Comparison of ENCODE assay signal across 8 cellular contexts in the genomic region with DNA sequence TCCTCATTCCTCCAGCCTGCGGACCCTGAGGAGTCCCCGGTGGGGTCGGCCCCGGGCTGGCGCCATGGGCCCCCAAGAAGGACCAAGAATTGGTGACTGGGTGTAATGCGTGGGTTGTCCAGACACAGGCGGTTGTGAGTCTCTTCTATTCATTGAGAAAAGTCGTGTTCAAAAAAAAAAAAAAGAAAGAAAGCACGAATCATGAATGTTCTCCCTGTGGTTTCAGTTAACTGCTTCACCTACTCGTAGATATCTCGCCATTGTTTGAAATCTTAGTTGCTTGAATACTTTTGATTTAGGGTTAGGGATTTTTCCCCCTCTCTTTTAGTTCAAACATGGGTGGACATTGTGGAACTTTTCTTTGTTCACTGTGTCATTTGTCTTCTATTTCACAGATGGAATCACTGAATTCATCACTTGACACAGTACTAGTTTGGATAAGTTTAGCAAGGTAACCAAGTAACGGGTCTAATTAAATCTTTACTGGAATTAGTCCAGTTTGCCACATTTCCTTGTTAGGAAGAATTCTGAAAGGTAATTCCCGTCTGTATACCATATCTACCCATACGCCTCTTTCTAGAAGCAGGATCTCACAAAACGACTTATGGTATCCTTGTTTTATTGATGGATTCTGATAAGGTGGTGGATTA. TPM values are rescaled to one million over a fixed set of nuclear protein-coding genes. Genes with fewer than 3 reads are reported as not detected.
DNase-seq lines count a peak whose midpoint lies in the region; ATAC-seq and TF ChIP-seq lines count a peak whose summit lies in the region.

No MANE protein-coding gene starts in this region.

- intact Hi-C loops in activated CD8-positive, alpha-beta T cell treated with anti-CD3 and anti-CD28 coated beads for 36 hours (cut with micrococcal nuclease): no loop called here

- H3K27ac Mint-ChIP-seq in activated CD8-positive, alpha-beta T cell treated with anti-CD3 and anti-CD28 coated beads for 36 hours: peak overlapping the region; percentile 91
- H3K27ac Mint-ChIP-seq in glutamatergic neuron (ENCODE audit: unreplicated experiment): peak overlapping the region; percentile 90

- H3K4me1 Mint-ChIP-seq in activated CD8-positive, alpha-beta T cell treated with anti-CD3 and anti-CD28 coated beads for 36 hours (ENCODE audit: low read depth): peaks cover 36% of the 10 kb centered on the region
- peaks cover 28% of the 10 kb centered on the region for H3K4me1 Mint-ChIP-seq in glutamatergic neuron (ENCODE audit: low read depth, unreplicated experiment)

- DNase-seq in ELR (ENCODE audit: low read depth) (peak; percentile 65), glutamatergic neuron (no peak), retinal pigment epithelial cell (ENCODE audit: low read depth) (no peak), NCI-H510A (lab: John Stamatoyannopoulos, UW) (no peak), Ammon's horn (ENCODE audit: low spot score) (no peak)
- peak; percentile 66 for DNase-seq in activated CD8-positive, alpha-beta T cell treated with anti-CD3 and anti-CD28 coated beads for 36 hours

- ATAC-seq in GM19463 (IDR thresholded peaks at IDR 0.05; ENCODE audit: unreplicated experiment): peak; percentile 13
- ATAC-seq in HG03460 (IDR thresholded peaks at IDR 0.05; ENCODE audit: unreplicated experiment): peak; percentile 29
- ATAC-seq in activated CD8-positive, alpha-beta T cell treated with anti-CD3 and anti-CD28 coated beads for 36 hours: peak; percentile 40

- peak overlapping the region; percentile 91 for H3K4me3 ChIP-seq in retinal pigment epithelial cell (ENCODE audit: low read length)

- no peaks in the 10 kb centered on the region for H3K36me3 Mint-ChIP-seq in activated CD8-positive, alpha-beta T cell treated with anti-CD3 and anti-CD28 coated beads for 36 hours (ENCODE audit: low read depth)
- peaks cover 1% of the 10 kb centered on the region for H3K36me3 Mint-ChIP-seq in glutamatergic neuron (ENCODE audit: unreplicated experiment)

- CTCF ChIA-PET in activated CD8-positive, alpha-beta T cell treated with anti-CD3 and anti-CD28 coated beads for 36 hours (lab: Charles Lee): interaction anchor here (1.2 to 3.5 kb wide), 4 partner anchors 8 to 171 kb away, joined by 3 to 32 read pairs (median 10); no protein-coding TSS in a partner anchor

- no peaks in the 10 kb centered on the region for H3K9me3 Mint-ChIP-seq in activated CD8-positive, alpha-beta T cell treated with anti-CD3 and anti-CD28 coated beads for 36 hours
- H3K9me3 Mint-ChIP-seq in glutamatergic neuron (ENCODE audit: unreplicated experiment): peaks cover 5% of the 10 kb centered on the region

- TF ChIP-seq CTCF in activated CD8-positive, alpha-beta T cell treated with anti-CD3 and anti-CD28 coated beads for 36 hours (IDR thresholded peaks at IDR 0.05): no peak
- TF ChIP-seq CTCF in glutamatergic neuron (IDR thresholded peaks at IDR 0.05; ENCODE audit: partially characterized antibody, unreplicated experiment) (no peak), retinal pigment epithelial cell (conservative IDR thresholded peaks at IDR 0.05; ENCODE audit: low read depth, low read length) (no peak)

- H3K4me3 Mint-ChIP-seq in activated CD8-positive, alpha-beta T cell treated with anti-CD3 and anti-CD28 coated beads for 36 hours: peak overlapping the region; percentile 83
- peak overlapping the region; percentile 95 for H3K4me3 Mint-ChIP-seq in glutamatergic neuron (ENCODE audit: unreplicated experiment)

- POLR2A ChIA-PET in activated CD8-positive, alpha-beta T cell treated with anti-CD3 and anti-CD28 coated beads for 36 hours (lab: Charles Lee): interaction anchor here (1.0 kb wide), 1 partner anchor 23 kb away, joined by 3 read pairs; no protein-coding TSS in a partner anchor

- H3K27me3 Mint-ChIP-seq in activated CD8-positive, alpha-beta T cell treated with anti-CD3 and anti-CD28 coated beads for 36 hours: no peaks in the 10 kb centered on the region
- peaks cover 1% of the 10 kb centered on the region for H3K27me3 Mint-ChIP-seq in glutamatergic neuron (ENCODE audit: unreplicated experiment)

RNA-seq across cellular contexts. Expression of a gene that starts 0.8 kb away (rescaled TPM):
- 10 to 100 TPM; 28.0 to 28.8 TPM for total RNA-seq in activated CD8-positive, alpha-beta T cell treated with anti-CD3 and anti-CD28 coated beads for 36 hours
- 158 TPM for total RNA-seq in glutamatergic neuron (ENCODE audit: unreplicated experiment)

Comparison
In these comparisons a context has a peak if more than half of its experiments do, and no peak if none do; other contexts are left out.
1. DNase-seq: peak in ELR (single experiment) and activated CD8-positive, alpha-beta T cell treated with anti-CD3 and anti-CD28 coated beads for 36 hours (single experiment); none in glutamatergic neuron (single experiment), retinal pigment epithelial cell (single experiment), NCI-H510A (single experiment) and Ammon's horn (single experiment).
2. Peak in every context shown above with its lines, with median percentiles within 50 percentile points of each other: ATAC-seq.